ENCODE assay signal across 8 cellular contexts in the genomic region with DNA sequence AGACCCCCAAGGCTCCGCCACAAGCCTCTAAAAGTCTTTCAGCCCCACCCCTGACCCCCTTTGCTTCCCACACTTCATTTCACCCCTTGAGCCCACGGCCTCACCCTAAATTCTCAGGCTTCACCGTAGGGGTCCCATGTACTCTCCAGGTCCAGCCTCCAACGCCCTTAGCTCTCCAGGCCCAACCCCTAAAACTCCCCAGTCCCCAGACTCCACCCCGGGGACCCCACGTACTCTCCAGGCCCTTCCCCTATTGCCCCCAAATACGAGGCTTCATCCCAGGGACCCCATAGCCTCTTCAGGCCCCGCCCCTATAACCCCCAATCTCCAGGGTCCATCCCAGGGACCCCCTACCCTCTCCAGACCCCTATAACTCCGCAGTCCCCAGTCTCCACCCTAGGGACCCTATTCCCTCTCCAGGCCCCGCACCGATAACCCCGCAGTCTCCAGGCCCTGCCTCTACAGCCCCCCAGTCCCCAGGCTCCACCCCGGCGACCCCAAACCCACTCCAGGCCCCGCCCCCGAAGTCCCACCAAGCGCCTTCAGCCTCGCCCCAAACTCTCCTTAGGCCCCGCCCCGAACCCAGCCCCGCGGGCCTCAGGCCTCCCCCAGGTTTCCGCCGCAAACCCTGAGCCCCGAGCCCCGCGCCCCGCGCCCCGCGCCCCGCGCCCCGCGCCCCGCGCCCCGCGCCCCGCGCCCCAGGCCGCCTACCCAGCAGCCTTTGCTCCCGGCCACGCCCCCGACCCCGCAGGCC. TPM values are rescaled to one million over a fixed set of nuclear protein-coding genes. Genes with fewer than 3 reads are reported as not detected.
A peak's percentile ranks its signal among the peaks of the same experiment; 100 is the strongest.
DNase-seq lines count a peak whose midpoint lies in the region; ATAC-seq, FAIRE-seq and TF ChIP-seq lines count a peak whose summit lies in the region.

No MANE protein-coding gene starts in this region.

- H3K79me2 ChIP-seq in GM12878 (ENCODE audit: control insufficient read depth, insufficient read depth, low read length) = peaks cover 7% of the 10 kb centered on the region

- CTCF ChIA-PET in A549 (lab: Yijun Ruan, JAX) = interaction anchor here (0.8 to 1.4 kb wide), 2 partner anchors 14 to 89 kb away, joined by 3 to 5 read pairs; no protein-coding TSS in a partner anchor
- CTCF ChIA-PET in GM12878 (lab: Yijun Ruan, JAX) = interaction anchor here (0.6 to 2.0 kb wide), 6 partner anchors 16 to 386 kb away, joined by 3 to 22 read pairs (median 4); no protein-coding TSS in a partner anchor

- H3K27ac ChIP-seq in A549 (peak overlapping the region; percentile 98 to 100), HL-60 (replicated peaks) (peak overlapping the region; percentile 95), GM12878 (ENCODE audit: control insufficient read depth, insufficient read depth) (peak overlapping the region; percentile 96), kidney (ENCODE audit: low read depth in 2 of 2, low read length in 2 of 2) (peak overlapping the region; percentile 91 to 98), suprapubic skin (peak overlapping the region; percentile 89)

- no peaks in the 10 kb centered on the region for H3K27me3 ChIP-seq in HL-60 (ENCODE audit: insufficient read depth, poor library complexity, severe bottlenecking)
- H3K27me3 ChIP-seq in GM12878 (replicated peaks in 1 of 2; ENCODE audit: control insufficient read depth in 2 of 2, insufficient read depth in 2 of 2, low read length in 1 of 2) = no peaks in the 10 kb centered on the region
- H3K27me3 ChIP-seq in suprapubic skin = no peaks in the 10 kb centered on the region

- BruUV-seq in GM12878 (replicated peaks; lab: Mats Ljungman, UMichigan) = no TSS peak

- H3K4me1 ChIP-seq in A549 (no peaks in the 10 kb centered on the region), GM12878 (ENCODE audit: control insufficient read depth, insufficient read depth, low read length) (no peaks in the 10 kb centered on the region), kidney (ENCODE audit: control insufficient read depth in 1 of 2, insufficient read depth in 1 of 2, low read depth in 1 of 2, low read length in 2 of 2) (peaks cover 0 to 2% of the 10 kb centered on the region in 2 donors), suprapubic skin (peaks cover 21% of the 10 kb centered on the region)

- TF ChIP-seq RAD21 in A549 (conservative IDR thresholded peaks at IDR 0.05 in 1 of 2, IDR thresholded peaks at IDR 0.05 in 1 of 2) = no peak
- no peak for TF ChIP-seq RAD21 in GM12878 (IDR thresholded peaks at IDR 0.05; ENCODE audit: insufficient read depth, low read depth, low read length)

- H3K36me3 ChIP-seq in GM12878 (ENCODE audit: control insufficient read depth in 2 of 2, insufficient read depth in 2 of 2, low read length in 1 of 2) = no peaks in the 10 kb centered on the region
- peaks cover 3 to 4% of the 10 kb centered on the region in 2 donors for H3K36me3 ChIP-seq in kidney (ENCODE audit: control insufficient read depth in 1 of 2, insufficient read depth in 2 of 2, low read length in 2 of 2)
- peaks cover 35% of the 10 kb centered on the region for H3K36me3 ChIP-seq in suprapubic skin

- RAD21 ChIA-PET in GM12878 (lab: Charles Lee; ENCODE audit: unreplicated experiment) = interaction anchor here (1.8 to 2.3 kb wide), 3 partner anchors 15 to 29 kb away, joined by 7 to 24 read pairs (median 14); no protein-coding TSS in a partner anchor

- peak overlapping the region; percentile 85 for H3K9ac ChIP-seq in GM12878 (ENCODE audit: control insufficient read depth, insufficient read depth, low read length)
- H3K9ac ChIP-seq in kidney (ENCODE audit: low read length in 2 of 2) = peak overlapping the region; percentile 41 to 73

- POLR2A ChIA-PET in A549 (lab: Yijun Ruan, JAX) = interaction anchor here (1.1 kb wide), 2 partner anchors 13 to 31 kb away, joined by 3 to 8 read pairs; no protein-coding TSS in a partner anchor
- POLR2A ChIA-PET in GM12878 (lab: Charles Lee) = interaction anchor here (0.6 to 1.4 kb wide), 10 partner anchors 11 to 124 kb away, joined by 3 to 27 read pairs (median 4); no protein-coding TSS in a partner anchor

- DNase-seq in A549 (ENCODE audit: low read depth in 1 of 2, low spot score in 1 of 2) (no peak), HL-60 (ENCODE audit: low read depth in 1 of 2, low spot score in 1 of 2) (no peak), GM12878 (ENCODE audit: low read depth, low spot score) (no peak), kidney (no peak), suprapubic skin (ENCODE audit: low spot score in 2 of 2) (no peak)
- DNase-seq in stimulated activated CD4-positive, alpha-beta T cell treated with anti-CD3 and anti-CD28 coated beads, Interleukin-2, amount 100 ng/mL, for 24 hours = no peak
- no peak for DNase-seq in activated CD4-positive, alpha-beta T cell treated with anti-CD3 and anti-CD28 coated beads for 1 hour

- TF ChIP-seq EP300 in A549 (IDR thresholded peaks at IDR 0.05) (no peak), GM12878 (IDR thresholded peaks at IDR 0.05; ENCODE audit: borderline replicate concordance in 1 of 2, control insufficient read depth in 1 of 2, low read depth in 2 of 2, low read length in 2 of 2) (no peak), suprapubic skin (IDR thresholded peaks at IDR 0.05) (no peak)

- H4K20me1 ChIP-seq in GM12878 (ENCODE audit: control insufficient read depth, insufficient read depth) = no peaks in the 10 kb centered on the region

- TF ChIP-seq POLR2A in A549 (IDR thresholded peaks at IDR 0.05; ENCODE audit: low read length) (no peak), GM12878 (IDR thresholded peaks at IDR 0.05; ENCODE audit: low read depth, low read length) (no peak), suprapubic skin (IDR thresholded peaks at IDR 0.05) (no peak)

- ATAC-seq in A549 (peak; percentile 66 to 68), GM19025 (IDR thresholded peaks at IDR 0.05; ENCODE audit: low read depth, unreplicated experiment) (peak; percentile 60), GM12878 (peak; percentile 75)

- H3K4me2 ChIP-seq in A549 = peak overlapping the region; percentile 95
- peak overlapping the region; percentile 92 for H3K4me2 ChIP-seq in GM12878 (ENCODE audit: control insufficient read depth, insufficient read depth)

- in situ Hi-C loops in GM12878 (cut with MboI) = no loop called here

- FAIRE-seq in A549 (lab: Jason Lieb, UNC) = no peak
- FAIRE-seq in GM12878 (lab: Jason Lieb, UNC) = no peak
- FAIRE-seq in kidney (lab: Jason Lieb, UNC) = no peak

- intact Hi-C loops in GM12878 (cut with micrococcal nuclease; ENCODE audit: unreplicated experiment) = no loop called here
- intact Hi-C loops in kidney (cut with DNase I) = no loop called here

- WGBS in A549 (ENCODE audit: missing lambda C conversion rate) = 34% methylated on average over 5 of the region's 46 CpGs
- 2% methylated on average over 10 of the region's 46 CpGs for WGBS in GM12878 (ENCODE audit: insufficient coverage, insufficient replicate concordance, low lambda C conversion rate, missing lambda C conversion rate)
- 5% methylated on average over 21 of the region's 46 CpGs for WGBS in suprapubic skin

- H2AFZ ChIP-seq in GM12878 (ENCODE audit: control insufficient read depth, low read depth, low read length) = peak overlapping the region; percentile 97

- H3K4me3 ChIP-seq in A549 (peak overlapping the region; percentile 89), HL-60 (replicated peaks; ENCODE audit: insufficient read depth, low read length) (peak overlapping the region; percentile 90), GM12878 (peak overlapping the region; percentile 95), kidney (ENCODE audit: low read length in 2 of 2) (peak overlapping the region; percentile 61 to 69), suprapubic skin (peak overlapping the region; percentile 89)

- SMC1A ChIA-PET in GM12878 (lab: Charles Lee; ENCODE audit: uncharacterized antibody, unreplicated experiment) = interaction anchor here (0.9 to 2.0 kb wide), 3 partner anchors 15 to 29 kb away, joined by 5 to 15 read pairs (median 12); no protein-coding TSS in a partner anchor

- TF ChIP-seq CTCF in A549 (IDR thresholded peaks at IDR 0.05) (no peak), HL-60 (IDR thresholded peaks at IDR 0.05; ENCODE audit: insufficient read depth, low read length) (no peak), GM12878 (IDR thresholded peaks at IDR 0.05 in 2 of 3, conservative IDR thresholded peaks at IDR 0.05 in 1 of 3; ENCODE audit: control insufficient read depth in 2 of 3, extremely low read depth in 1 of 3, insufficient read depth in 1 of 3, low read depth in 3 of 3, low read length in 3 of 3) (no peak), kidney (IDR thresholded peaks at IDR 0.05; ENCODE audit: borderline replicate concordance, extremely low read depth, insufficient read depth) (no peak), suprapubic skin (IDR thresholded peaks at IDR 0.05) (no peak)

- no peaks in the 10 kb centered on the region for H3K9me3 ChIP-seq in A549
- H3K9me3 ChIP-seq in GM12878 (replicated peaks; ENCODE audit: control insufficient read depth, insufficient read depth, low read length) = no peaks in the 10 kb centered on the region
- H3K9me3 ChIP-seq in kidney (ENCODE audit: control insufficient read depth in 1 of 2, low read length in 2 of 2) = no peaks in the 10 kb centered on the region
- H3K9me3 ChIP-seq in suprapubic skin = no peaks in the 10 kb centered on the region

RNA-seq across cellular contexts. Expression of a gene that starts 0.6 kb away (rescaled TPM):
- polyA plus RNA-seq in A549 (2011; rRNA removed) (8.0 TPM in 2 replicates), A549 (2017; fragmentation: RNase III; extraction: RNeasy Plus Mini Kit Qiagen cat#74134 plus additional on column Dnase treatment) (11.9 to 13.9 TPM (median 12.7 TPM) in 3 replicates), GM12878 (2011; rRNA removed) (3.8 and 12.7 TPM in 2 replicates), GM12878 (2014; fragmentation: Illumina TruSeq; extraction: Trizol) (0.19 and 3.5 TPM in 2 replicates), GM12878 (2014; fragmentation: Nextera tagmentation; extraction: Ambion mirVana) (1 to 10 TPM in 1 of 2 experiments, under 1 TPM in 1; 0.56 to 3.5 TPM), GM12878 (2014; rRNA removed) (24.4 and 28.9 TPM in 2 replicates), GM12878 (2016; fragmentation: Nextera tagmentation; extraction: Ambion mirVana) (10 to 100 TPM; 49.6 to 51.1 TPM), kidney (ENCODE audit: insufficient read depth, low read depth, low replicate concordance) (72.1 TPM)
- 17.6 and 22.7 TPM in 2 replicates for polyA plus RNA-seq in A549 (2012; cell fraction: cytosol; rRNA removed)
- 32.2 and 54.4 TPM in 2 replicates for polyA plus RNA-seq in A549 (2012; cell fraction: nucleus; rRNA removed)
- polyA minus RNA-seq in A549 (2011; rRNA and poly(A)+ RNA removed) = 8.8 and 17.6 TPM in 2 replicates
- 36.0 and 39.7 TPM in 2 replicates for total RNA-seq in GM12878 (2013; cell fraction: nucleolus; rRNA removed)
- total RNA-seq in GM12878 (2014; rRNA removed) (10.7 and 14.5 TPM in 2 replicates), GM12878 (2014; rRNA removed; fragmentation: Illumina TruSeq; extraction: Trizol) (4.7 and 6.4 TPM in 2 replicates), GM12878 (2021) (48.2 and 49.4 TPM in 2 replicates), kidney (56.5 TPM), suprapubic skin (10 to 100 TPM; 45.1 to 63.9 (median 57.0) TPM)
- 14.5 TPM for polyA plus RNA-seq in GM12878 (2011; ENCODE audit: low read depth)
- polyA plus RNA-seq in GM12878 (2011; cell fraction: cytosol; rRNA removed) = 38.0 and 39.5 TPM in 2 replicates
- 36.6 and 56.4 TPM in 2 replicates for polyA plus RNA-seq in GM12878 (2011; cell fraction: nucleus; rRNA removed)
- polyA plus RNA-seq in GM12878 (2012) = 36.5 and 37.4 TPM in 2 replicates
- polyA minus RNA-seq in GM12878 (2011; rRNA and poly(A)+ RNA removed) = 16.8 and 38.4 TPM in 2 replicates
- polyA minus RNA-seq in GM12878 (2011; cell fraction: cytosol; rRNA and poly(A)+ RNA removed) = 31.8 and 34.9 TPM in 2 replicates
- polyA minus RNA-seq in GM12878 (2011; cell fraction: nucleus; rRNA and poly(A)+ RNA removed) = 12.5 and 26.0 TPM in 2 replicates

RNA-seq across cellular contexts. Expression of a gene that starts 0.9 kb away (rescaled TPM):
- not detected in 2 replicates for polyA plus RNA-seq in A549 (2011; rRNA removed)
- not detected in 2 replicates for polyA plus RNA-seq in A549 (2012; cell fraction: cytosol; rRNA removed)
- not detected in 2 replicates for polyA plus RNA-seq in A549 (2012; cell fraction: nucleus; rRNA removed)
- polyA plus RNA-seq in A549 (2017; fragmentation: RNase III; extraction: RNeasy Plus Mini Kit Qiagen cat#74134 plus additional on column Dnase treatment) = not detected in 3 replicates
- under 0.01 TPM in 1 of 2 replicates, not detected in the other for polyA minus RNA-seq in A549 (2011; rRNA and poly(A)+ RNA removed)
- total RNA-seq in GM12878 (2013; cell fraction: nucleolus; rRNA removed) = not detected in 2 replicates
- total RNA-seq in GM12878 (2014; rRNA removed) = not detected in 2 replicates
- not detected in 2 replicates for total RNA-seq in GM12878 (2014; rRNA removed; fragmentation: Illumina TruSeq; extraction: Trizol)
- not detected in 2 replicates for total RNA-seq in GM12878 (2021)
- not detected for polyA plus RNA-seq in GM12878 (2011; ENCODE audit: low read depth)
- not detected in 2 replicates for polyA plus RNA-seq in GM12878 (2011; rRNA removed)
- not detected in 2 replicates for polyA plus RNA-seq in GM12878 (2011; cell fraction: cytosol; rRNA removed)
- polyA plus RNA-seq in GM12878 (2011; cell fraction: nucleus; rRNA removed) = not detected in 2 replicates
- polyA plus RNA-seq in GM12878 (2012) = not detected in 2 replicates
- not detected in 2 replicates for polyA plus RNA-seq in GM12878 (2014; fragmentation: Illumina TruSeq; extraction: Trizol)
- polyA plus RNA-seq in GM12878 (2014; fragmentation: Nextera tagmentation; extraction: Ambion mirVana) = not detected
- not detected in 2 replicates for polyA plus RNA-seq in GM12878 (2014; rRNA removed)
- not detected for polyA plus RNA-seq in GM12878 (2016; fragmentation: Nextera tagmentation; extraction: Ambion mirVana)
- polyA minus RNA-seq in GM12878 (2011; rRNA and poly(A)+ RNA removed) = 1,322 TPM in 1 of 2 replicates, not detected in the other
- polyA minus RNA-seq in GM12878 (2011; cell fraction: cytosol; rRNA and poly(A)+ RNA removed) = not detected in 2 replicates
- polyA minus RNA-seq in GM12878 (2011; cell fraction: nucleus; rRNA and poly(A)+ RNA removed) = under 0.01 TPM in 1 of 2 replicates, not detected in the other
- total RNA-seq in kidney = not detected
- polyA plus RNA-seq in kidney (ENCODE audit: insufficient read depth, low read depth, low replicate concordance) = not detected
- total RNA-seq in suprapubic skin = not detected

RNA-seq across cellular contexts. Expression of a gene that starts 20.6 kb away (rescaled TPM):
- polyA plus RNA-seq in A549 (2011; rRNA removed) (16.9 and 22.7 TPM in 2 replicates), A549 (2017; fragmentation: RNase III; extraction: RNeasy Plus Mini Kit Qiagen cat#74134 plus additional on column Dnase treatment) (18.8 to 24.8 TPM (median 20.7 TPM) in 3 replicates), GM12878 (2011; rRNA removed) (12.1 and 26.1 TPM in 2 replicates), GM12878 (2014; fragmentation: Illumina TruSeq; extraction: Trizol) (16.4 and 27.2 TPM in 2 replicates), GM12878 (2014; fragmentation: Nextera tagmentation; extraction: Ambion mirVana) (1 to 10 TPM; 1.3 to 4.2 TPM), GM12878 (2014; rRNA removed) (65.8 and 78.8 TPM in 2 replicates), GM12878 (2016; fragmentation: Nextera tagmentation; extraction: Ambion mirVana) (10 to 100 TPM; 36.0 to 44.0 TPM), kidney (ENCODE audit: insufficient read depth, low read depth, low replicate concordance) (47.4 TPM)
- polyA plus RNA-seq in A549 (2012; cell fraction: cytosol; rRNA removed) = 23.1 and 33.7 TPM in 2 replicates
- 51.5 and 54.5 TPM in 2 replicates for polyA plus RNA-seq in A549 (2012; cell fraction: nucleus; rRNA removed)
- 15.0 and 15.1 TPM in 2 replicates for polyA minus RNA-seq in A549 (2011; rRNA and poly(A)+ RNA removed)
- 17.9 and 20.1 TPM in 2 replicates for total RNA-seq in GM12878 (2013; cell fraction: nucleolus; rRNA removed)
- total RNA-seq in GM12878 (2014; rRNA removed) (24.3 and 28.1 TPM in 2 replicates), GM12878 (2014; rRNA removed; fragmentation: Illumina TruSeq; extraction: Trizol) (18.2 and 19.6 TPM in 2 replicates), GM12878 (2021) (51.6 and 54.5 TPM in 2 replicates), kidney (71.4 TPM), suprapubic skin (10 to 100 TPM; 41.3 to 58.3 (median 51.2) TPM)
- 14.1 TPM for polyA plus RNA-seq in GM12878 (2011; ENCODE audit: low read depth)
- 43.8 and 54.5 TPM in 2 replicates for polyA plus RNA-seq in GM12878 (2011; cell fraction: cytosol; rRNA removed)
- 41.0 and 44.6 TPM in 2 replicates for polyA plus RNA-seq in GM12878 (2011; cell fraction: nucleus; rRNA removed)
- 39.6 and 50.1 TPM in 2 replicates for polyA plus RNA-seq in GM12878 (2012)
- 8.9 and 20.7 TPM in 2 replicates for polyA minus RNA-seq in GM12878 (2011; rRNA and poly(A)+ RNA removed)
- 11.9 and 12.1 TPM in 2 replicates for polyA minus RNA-seq in GM12878 (2011; cell fraction: cytosol; rRNA and poly(A)+ RNA removed)
- 4.8 and 6.7 TPM in 2 replicates for polyA minus RNA-seq in GM12878 (2011; cell fraction: nucleus; rRNA and poly(A)+ RNA removed)

RNA-seq across cellular contexts. Expression of a gene that starts 24.7 kb away (rescaled TPM):
- polyA plus RNA-seq in A549 (2011; rRNA removed) (0.05 and 0.14 TPM in 2 replicates), A549 (2017; fragmentation: RNase III; extraction: RNeasy Plus Mini Kit Qiagen cat#74134 plus additional on column Dnase treatment) (0.18 to 0.79 TPM (median 0.38 TPM) in 3 replicates), GM12878 (2011; rRNA removed) (1.6 and 2.8 TPM in 2 replicates), GM12878 (2014; fragmentation: Illumina TruSeq; extraction: Trizol) (not detected in 2 replicates), GM12878 (2014; fragmentation: Nextera tagmentation; extraction: Ambion mirVana) (under 1 TPM in 1 of 2 experiments, not detected in 1; 0.13 TPM), GM12878 (2014; rRNA removed) (0.83 and 2.1 TPM in 2 replicates), GM12878 (2016; fragmentation: Nextera tagmentation; extraction: Ambion mirVana) (1 to 10 TPM in 1 of 2 experiments, under 1 TPM in 1; 0.14 to 1.4 TPM), kidney (ENCODE audit: insufficient read depth, low read depth, low replicate concordance) (not detected)
- polyA plus RNA-seq in A549 (2012; cell fraction: cytosol; rRNA removed) = 0.46 and 0.93 TPM in 2 replicates
- 1.2 and 2.9 TPM in 2 replicates for polyA plus RNA-seq in A549 (2012; cell fraction: nucleus; rRNA removed)
- polyA minus RNA-seq in A549 (2011; rRNA and poly(A)+ RNA removed) = not detected in 2 replicates
- total RNA-seq in GM12878 (2013; cell fraction: nucleolus; rRNA removed) = 16.9 and 18.1 TPM in 2 replicates
- total RNA-seq in GM12878 (2014; rRNA removed) (0.60 and 2.7 TPM in 2 replicates), GM12878 (2014; rRNA removed; fragmentation: Illumina TruSeq; extraction: Trizol) (not detected in 2 replicates), GM12878 (2021) (1.8 TPM in 2 replicates), kidney (0.69 TPM), suprapubic skin (under 1 TPM in 1 of 4 donors, not detected in 3; 0.29 TPM)
- 0.30 TPM for polyA plus RNA-seq in GM12878 (2011; ENCODE audit: low read depth)
- 2.7 and 4.7 TPM in 2 replicates for polyA plus RNA-seq in GM12878 (2011; cell fraction: cytosol; rRNA removed)
- 19.3 and 20.1 TPM in 2 replicates for polyA plus RNA-seq in GM12878 (2011; cell fraction: nucleus; rRNA removed)
- polyA plus RNA-seq in GM12878 (2012) = 1.9 and 2.3 TPM in 2 replicates
- 0.29 and 1.3 TPM in 2 replicates for polyA minus RNA-seq in GM12878 (2011; rRNA and poly(A)+ RNA removed)
- 1.9 and 2.8 TPM in 2 replicates for polyA minus RNA-seq in GM12878 (2011; cell fraction: cytosol; rRNA and poly(A)+ RNA removed)
- polyA minus RNA-seq in GM12878 (2011; cell fraction: nucleus; rRNA and poly(A)+ RNA removed) = 1.7 and 3.2 TPM in 2 replicates

RNA-seq across cellular contexts. Expression of a gene that starts 33.0 kb away (rescaled TPM):
- 7.6 TPM in 2 replicates for polyA plus RNA-seq in A549 (2011; rRNA removed)
- 20.5 and 36.1 TPM in 2 replicates for polyA plus RNA-seq in A549 (2012; cell fraction: cytosol; rRNA removed)
- 19.4 and 48.1 TPM in 2 replicates for polyA plus RNA-seq in A549 (2012; cell fraction: nucleus; rRNA removed)
- 13.8 to 14.8 TPM (median 14.3 TPM) in 3 replicates for polyA plus RNA-seq in A549 (2017; fragmentation: RNase III; extraction: RNeasy Plus Mini Kit Qiagen cat#74134 plus additional on column Dnase treatment)
- 3.1 and 3.9 TPM in 2 replicates for polyA minus RNA-seq in A549 (2011; rRNA and poly(A)+ RNA removed)
- 1.2 TPM in 1 of 2 replicates, not detected in the other for total RNA-seq in GM12878 (2013; cell fraction: nucleolus; rRNA removed)
- 0.73 and 0.93 TPM in 2 replicates for total RNA-seq in GM12878 (2014; rRNA removed)
- not detected in 2 replicates for total RNA-seq in GM12878 (2014; rRNA removed; fragmentation: Illumina TruSeq; extraction: Trizol)
- total RNA-seq in GM12878 (2021) = 0.36 and 0.58 TPM in 2 replicates
- polyA plus RNA-seq in GM12878 (2011; ENCODE audit: low read depth) = not detected
- polyA plus RNA-seq in GM12878 (2011; rRNA removed) = 0.05 TPM in 1 of 2 replicates, not detected in the other
- polyA plus RNA-seq in GM12878 (2011; cell fraction: cytosol; rRNA removed) = 0.15 and 0.47 TPM in 2 replicates
- polyA plus RNA-seq in GM12878 (2011; cell fraction: nucleus; rRNA removed) = 0.25 and 0.42 TPM in 2 replicates
- 0.67 and 0.69 TPM in 2 replicates for polyA plus RNA-seq in GM12878 (2012)
- not detected in 2 replicates for polyA plus RNA-seq in GM12878 (2014; fragmentation: Illumina TruSeq; extraction: Trizol)
- polyA plus RNA-seq in GM12878 (2014; fragmentation: Nextera tagmentation; extraction: Ambion mirVana) = under 1 TPM in 1 of 2 experiments, not detected in 1; 0.06 TPM
- 1.2 TPM in 1 of 2 replicates, not detected in the other for polyA plus RNA-seq in GM12878 (2014; rRNA removed)
- polyA plus RNA-seq in GM12878 (2016; fragmentation: Nextera tagmentation; extraction: Ambion mirVana) = 1 to 10 TPM in 1 of 2 experiments, under 1 TPM in 1; 0.40 to 1.1 TPM
- polyA minus RNA-seq in GM12878 (2011; rRNA and poly(A)+ RNA removed) = not detected in 2 replicates
- 1.2 and 2.0 TPM in 2 replicates for polyA minus RNA-seq in GM12878 (2011; cell fraction: cytosol; rRNA and poly(A)+ RNA removed)
- polyA minus RNA-seq in GM12878 (2011; cell fraction: nucleus; rRNA and poly(A)+ RNA removed) = not detected in 2 replicates
- 35.1 TPM for total RNA-seq in kidney
- polyA plus RNA-seq in kidney (ENCODE audit: insufficient read depth, low read depth, low replicate concordance) = 4.6 TPM
- 100 to 1,000 TPM; 195 to 332 (median 294) TPM for total RNA-seq in suprapubic skin
